In genomic region chr12:85963322-85963721, GRCh38 we compare ENCODE assay signal across 20 cellular contexts.
"Had no signal": no experiment of that assay in that cellular context is flagged by ENCODE, and none has a peak within 500 bp of the region (broad histone marks: within the 10 kb centered on the region; RNA-seq: fewer than 3 reads in every experiment).

No MANE protein-coding gene starts in this region.

- H3K9me3 ChIP-seq: ovary, psoas muscle, right lobe of liver had no signal

- H3K4me1 ChIP-seq: psoas muscle, right lobe of liver, tibial nerve had no signal

- H3K36me3 ChIP-seq: cardiac muscle cell, ovary, right lobe of liver, tibial nerve had no signal

- H3K27ac ChIP-seq: cardiac muscle cell, hepatocyte, ovary, psoas muscle, right lobe of liver, skin epidermis, tibial nerve had no signal

- H3K27me3 ChIP-seq: cardiac muscle cell, hepatocyte, ovary, right lobe of liver, tibial nerve had no signal

- DNase-seq: activated CD4-positive, alpha-beta memory T cell treated with anti-CD3 and anti-CD28 coated beads for 36 hours; activated CD4-positive, alpha-beta T cell treated with anti-CD3 and anti-CD28 coated beads for 48 hours; activated CD4-positive, CD25-positive, alpha-beta regulatory T cell; activated naive CD4-positive, alpha-beta T cell treated with Interleukin-2 at 50 U/mL for 16 hours; activated naive CD8-positive, alpha-beta T cell treated with anti-CD3 and anti-CD28 coated beads for 36 hours; activated T-cell treated with anti-CD3 and anti-CD28 coated beads, Interleukin-2, amount 50 U/mL, for 48 hours; amniotic stem cell; effector CD4-positive, alpha-beta T cell; glutamatergic neuron; immature natural killer cell; ovary; psoas muscle; right lobe of liver; stimulated activated CD4-positive, alpha-beta T cell treated with anti-CD3 and anti-CD28 coated beads, Interleukin-2, amount 100 ng/mL, for 24 hours; stimulated activated naive CD8-positive, alpha-beta T cell treated with anti-CD3 and anti-CD28 coated beads, Interleukin-15, amount 100 ng/mL, for 72 hours; T-helper 17 cell had no signal

- H3K4me3 ChIP-seq: cardiac muscle cell, hepatocyte, ovary, psoas muscle, right lobe of liver, skin epidermis, tibial nerve had no signal
